In the genomic region with DNA sequence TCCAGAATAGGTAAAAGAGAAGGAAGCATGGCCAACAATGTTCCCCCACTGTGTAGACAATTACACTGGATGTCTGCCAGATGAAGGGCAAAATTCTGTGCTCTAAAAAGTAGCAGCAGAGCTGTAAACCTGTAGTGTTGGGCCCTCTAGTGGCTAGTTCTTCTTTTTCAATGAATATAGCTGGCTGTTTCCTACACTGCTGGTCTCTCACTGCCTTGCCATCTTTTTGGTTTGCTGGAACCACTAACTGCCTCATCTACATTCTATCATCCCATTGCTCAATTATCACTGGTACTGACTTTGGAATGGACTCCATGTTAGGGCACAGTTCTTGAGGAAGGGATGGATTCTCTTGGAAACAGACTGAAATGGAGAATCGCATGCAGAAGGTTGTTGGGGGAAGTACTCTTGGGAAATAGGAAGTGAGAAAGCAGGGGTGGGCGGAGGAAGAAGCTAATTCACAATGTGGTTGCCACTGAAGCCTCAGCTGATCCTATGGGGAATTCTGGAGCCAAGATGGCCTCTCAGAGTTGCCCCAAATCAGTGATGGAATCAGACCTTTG, we compare ENCODE assay signal across 8 cellular contexts. TPM values are rescaled to one million over a fixed set of nuclear protein-coding genes. Genes with fewer than 3 reads are reported as not detected.
A peak's percentile ranks its signal among the peaks of the same experiment; 100 is the strongest.
DNase-seq lines count a peak whose midpoint lies in the region; FAIRE-seq and TF ChIP-seq lines count a peak whose summit lies in the region.

No MANE protein-coding gene starts in this region.

- H3F3A ChIP-seq in SU-DHL-6 (ENCODE audit: insufficient read depth) = no peaks in the 10 kb centered on the region

- intact Hi-C loops in posterior vena cava (cut with DNase I) = loop anchor here (2.0 to 5.0 kb wide), 3 partner anchors 57 to 193 kb away; no protein-coding TSS in a partner anchor

- H3K4me3 ChIP-seq in HAP-1 (no peak overlapping the region), SU-DHL-6 (ENCODE audit: insufficient read depth, low read length, poor library complexity, severe bottlenecking) (no peak overlapping the region), keratinocyte (ENCODE audit: control insufficient read depth in 2 of 3, extremely low read depth in 1 of 3, insufficient read depth in 2 of 3, low read depth in 1 of 3, low read length in 3 of 3) (no peak overlapping the region)

- dilution Hi-C loops in keratinocyte (cut with MboI; ENCODE audit: extremely low pct_ligation_motif_present, low sequenced_read_pairs) = loop anchor here (25.0 kb wide), 1 partner anchor 187 kb away; no protein-coding TSS in a partner anchor

- no peak for FAIRE-seq in keratinocyte (lab: Jason Lieb, UNC)

- DNase-seq in DMS153 treated with DMSO at 0.1 percent for 48 hours (lab: John Stamatoyannopoulos, UW; ENCODE audit: unreplicated experiment) (peak; percentile 85), HAP-1 (ENCODE audit: low spot score in 2 of 2) (peak; percentile 67 to 79), NCI-H187 (lab: John Stamatoyannopoulos, UW) (peak; percentile 6 to 71), brain pericyte (ENCODE audit: low read depth, low spot score) (peak; percentile 20), keratinocyte (ENCODE audit: low read depth, low spot score) (peak; percentile 23), posterior vena cava (ENCODE audit: low spot score) (no peak)
- peak in 2 of 3 donors; percentile 10 to 12 for DNase-seq in stimulated activated CD4-positive, alpha-beta T cell treated with anti-CD3 and anti-CD28 coated beads, TNF-alpha, amount 100 ng/mL, for 1 hour (ENCODE audit: low read depth in 3 of 3, low spot score in 1 of 3)

- no peak overlapping the region for H3K9ac ChIP-seq in SU-DHL-6 (ENCODE audit: low read length)
- H3K9ac ChIP-seq in keratinocyte (ENCODE audit: control insufficient read depth, extremely low read depth, insufficient read depth, low read length) = no peak overlapping the region

- H3K36me3 ChIP-seq in HAP-1 (replicated peaks) (no peaks in the 10 kb centered on the region), SU-DHL-6 (ENCODE audit: low read length) (no peaks in the 10 kb centered on the region), keratinocyte (ENCODE audit: control insufficient read depth in 2 of 2, extremely low read depth in 1 of 2, insufficient read depth in 2 of 2, low read length in 2 of 2) (no peaks in the 10 kb centered on the region)

- no peaks in the 10 kb centered on the region for H4K20me1 ChIP-seq in SU-DHL-6 (ENCODE audit: low read depth, low read length)
- H4K20me1 ChIP-seq in keratinocyte (ENCODE audit: control insufficient read depth, extremely low read depth, insufficient read depth, low read length) = no peaks in the 10 kb centered on the region

- in situ Hi-C loops in HAP-1 (cut with MboI; ENCODE audit: low sequenced_read_pairs) = no loop called here

- 0 out of 2 replicates have a peak, but pooled peaks cover 3% of the 10 kb centered on the region for H3K27me3 ChIP-seq in HAP-1 (ENCODE audit: low read depth)
- no peaks in the 10 kb centered on the region for H3K27me3 ChIP-seq in SU-DHL-6 (ENCODE audit: low read length)
- H3K27me3 ChIP-seq in keratinocyte (ENCODE audit: control insufficient read depth, extremely low read depth, insufficient read depth, low read length) = peaks cover 6% of the 10 kb centered on the region

- peak; percentile 51 for TF ChIP-seq CTCF in SU-DHL-6 (IDR thresholded peaks at IDR 0.05; ENCODE audit: insufficient read depth, low read length, poor library complexity, severe bottlenecking)
- peak; percentile 66 to 82 (median 67) for TF ChIP-seq CTCF in keratinocyte (optimal IDR thresholded peaks at IDR 0.05 in 1 of 3, IDR thresholded peaks at IDR 0.05 in 1 of 3, conservative IDR thresholded peaks at IDR 0.05 in 1 of 3; ENCODE audit: extremely low read depth in 1 of 3, insufficient read depth in 2 of 3, low read length in 3 of 3)

- H3K4me1 ChIP-seq in HAP-1 (peaks cover 5% of the 10 kb centered on the region), keratinocyte (ENCODE audit: control insufficient read depth, extremely low read depth, insufficient read depth, low read length) (no peaks in the 10 kb centered on the region)

- no peaks in the 10 kb centered on the region for H3K9me1 ChIP-seq in keratinocyte (ENCODE audit: control insufficient read depth, extremely low read depth, insufficient read depth, low read length)

- H2AFZ ChIP-seq in SU-DHL-6 (ENCODE audit: low read depth, low read length, severe bottlenecking) = peak overlapping the region; percentile 63
- H2AFZ ChIP-seq in keratinocyte (ENCODE audit: control insufficient read depth, low read length) = no peak overlapping the region

- H3K27ac ChIP-seq in SU-DHL-6 (ENCODE audit: low read depth, low read length) (no peak overlapping the region), keratinocyte (ENCODE audit: control insufficient read depth, insufficient read depth, low read length) (no peak overlapping the region)

- no peaks in the 10 kb centered on the region for H3K79me2 ChIP-seq in SU-DHL-6 (ENCODE audit: insufficient read depth, low read length)
- no peaks in the 10 kb centered on the region for H3K79me2 ChIP-seq in keratinocyte (ENCODE audit: control insufficient read depth, insufficient read depth, low read length)

- H3K9me2 ChIP-seq in SU-DHL-6 (replicated peaks; ENCODE audit: insufficient read depth, low read length) = no peaks in the 10 kb centered on the region

- H3K9me3 ChIP-seq in HAP-1 (no peaks in the 10 kb centered on the region), SU-DHL-6 (ENCODE audit: insufficient read depth, low read length) (no peaks in the 10 kb centered on the region), keratinocyte (ENCODE audit: control insufficient read depth, low read depth, low read length) (no peaks in the 10 kb centered on the region)

- H3K4me2 ChIP-seq in SU-DHL-6 (ENCODE audit: low read depth, low read length, poor library complexity, severe bottlenecking) = peak overlapping the region; percentile 36
- H3K4me2 ChIP-seq in keratinocyte (ENCODE audit: control insufficient read depth, extremely low read depth, insufficient read depth, low read depth, low read length) = no peak overlapping the region

RNA-seq across cellular contexts. Expression of a gene that starts 17.9 kb away (rescaled TPM):
- not detected in 3 replicates for polyA plus RNA-seq in keratinocyte
- polyA plus RNA-seq in keratinocyte (2011; ENCODE audit: low read depth) = not detected
- polyA plus RNA-seq in keratinocyte (2011; cell fraction: cytosol; rRNA removed) = not detected in 2 replicates
- polyA plus RNA-seq in keratinocyte (2011; cell fraction: nucleus; rRNA removed) = 0.16 TPM in 1 of 2 replicates, not detected in the other
- not detected in 2 replicates for polyA plus RNA-seq in keratinocyte (2012; ENCODE audit: low replicate concordance)
- polyA minus RNA-seq in keratinocyte = not detected in 3 replicates
- not detected for polyA minus RNA-seq in keratinocyte (2011; cell fraction: cytosol; rRNA and poly(A)+ RNA removed)
- not detected in 2 replicates for polyA minus RNA-seq in keratinocyte (2011; cell fraction: nucleus; rRNA and poly(A)+ RNA removed)
- total RNA-seq in posterior vena cava = 1 to 10 TPM; 2.6 to 7.3 TPM

RNA-seq across cellular contexts. Expression of a gene that starts 44.1 kb away (rescaled TPM):
- polyA plus RNA-seq in keratinocyte = 1.2 to 2.6 TPM (median 2.3 TPM) in 3 replicates
- 0.35 TPM for polyA plus RNA-seq in keratinocyte (2011; ENCODE audit: low read depth)
- polyA plus RNA-seq in keratinocyte (2011; cell fraction: cytosol; rRNA removed) = 0.82 and 1.3 TPM in 2 replicates
- 0.97 and 1.0 TPM in 2 replicates for polyA plus RNA-seq in keratinocyte (2011; cell fraction: nucleus; rRNA removed)
- 0.56 and 1.8 TPM in 2 replicates for polyA plus RNA-seq in keratinocyte (2012; ENCODE audit: low replicate concordance)
- 1.3 to 8.3 TPM (median 5.0 TPM) in 3 replicates for polyA minus RNA-seq in keratinocyte
- not detected for polyA minus RNA-seq in keratinocyte (2011; cell fraction: cytosol; rRNA and poly(A)+ RNA removed)
- polyA minus RNA-seq in keratinocyte (2011; cell fraction: nucleus; rRNA and poly(A)+ RNA removed) = not detected in 2 replicates
- 1 to 10 TPM; 1.2 to 1.4 TPM for total RNA-seq in posterior vena cava

RNA-seq across cellular contexts. Expression of a gene that starts 51.2 kb away (rescaled TPM):
- polyA plus RNA-seq in keratinocyte = 2.3 to 3.1 TPM (median 2.7 TPM) in 3 replicates
- 0.81 TPM for polyA plus RNA-seq in keratinocyte (2011; ENCODE audit: low read depth)
- polyA plus RNA-seq in keratinocyte (2011; cell fraction: cytosol; rRNA removed) = 2.0 and 3.6 TPM in 2 replicates
- polyA plus RNA-seq in keratinocyte (2011; cell fraction: nucleus; rRNA removed) = 5.0 and 6.0 TPM in 2 replicates
- 0.63 and 3.4 TPM in 2 replicates for polyA plus RNA-seq in keratinocyte (2012; ENCODE audit: low replicate concordance)
- 1.1 to 4.4 TPM (median 2.1 TPM) in 3 replicates for polyA minus RNA-seq in keratinocyte
- 7.7 TPM for polyA minus RNA-seq in keratinocyte (2011; cell fraction: cytosol; rRNA and poly(A)+ RNA removed)
- 8.2 and 12.6 TPM in 2 replicates for polyA minus RNA-seq in keratinocyte (2011; cell fraction: nucleus; rRNA and poly(A)+ RNA removed)
- total RNA-seq in posterior vena cava = 10 to 100 TPM in 1 of 2 donors, 1 to 10 TPM in 1; 4.1 to 11.5 TPM
